18 cellular contexts compared by ENCODE assay signal in genomic region chr22:43974028-43974545, GRCh38. TPM values are rescaled to one million over a fixed set of nuclear protein-coding genes. Genes with fewer than 3 reads are reported as not detected.
DNase-seq lines count a peak whose midpoint lies in the region; ATAC-seq and TF ChIP-seq lines count a peak whose summit lies in the region.
"Had no signal": no experiment of that assay in that cellular context is flagged by ENCODE, and none has a peak within 500 bp of the region (broad histone marks: within the 10 kb centered on the region; RNA-seq: fewer than 3 reads in every experiment).

No MANE protein-coding gene starts in this region.

- H2AFZ ChIP-seq in GM23338 = no peak overlapping the region
- H2AFZ ChIP-seq: GM23248 had no signal

- H3K4me3 ChIP-seq in GM23338 = no peak overlapping the region
- H3K4me3 ChIP-seq: BLaER1 treated with 17β-estradiol and CSF1 and Interleukin-3, amounts not matched to agents 10 nM and 100 nM; GM12878; GM23248 had no signal

- peaks cover 16% of the 10 kb centered on the region; the same call in 1 of the 2 replicates for H3K36me3 ChIP-seq in GM23338 (ENCODE audit: insufficient read depth)

- H3K9me2 ChIP-seq in GM23338 (ENCODE audit: insufficient read depth) = no peaks in the 10 kb centered on the region

- peak overlapping the region; percentile 72 for H3K27ac Mint-ChIP-seq in GM23338
- peak overlapping the region; percentile 44 for H3K27ac Mint-ChIP-seq in activated T-helper 1 cell treated with anti-CD3 and anti-CD28 coated beads, Interleukin-12 subunit alpha, Interleukin-12 subunit beta, Interleukin-2, Interleukin-4 antibody, amounts not matched to agents 30 ng/mL and 10 ng/mL and 1 ng/mL, durations not matched to agents 14 hours and 24 hours and 36 hours
- no peak overlapping the region for H3K27ac Mint-ChIP-seq in activated naive CD4-positive, alpha-beta T cell treated with anti-CD3 and anti-CD28 coated beads for 36 hours
- H3K27ac Mint-ChIP-seq: B cell; CD8-positive, alpha-beta T cell; IgD-negative memory B cell had no signal

- H3K79me2 ChIP-seq in GM23338 (replicated peaks; ENCODE audit: insufficient read depth) = no peaks in the 10 kb centered on the region

- no peak overlapping the region for H3K4me3 Mint-ChIP-seq in GM23338
- no peak overlapping the region for H3K4me3 Mint-ChIP-seq in activated T-helper 1 cell treated with anti-CD3 and anti-CD28 coated beads, Interleukin-12 subunit alpha, Interleukin-12 subunit beta, Interleukin-2, Interleukin-4 antibody, amounts not matched to agents 30 ng/mL and 10 ng/mL and 1 ng/mL, durations not matched to agents 14 hours and 24 hours and 36 hours
- no peak overlapping the region for H3K4me3 Mint-ChIP-seq in activated naive CD4-positive, alpha-beta T cell treated with anti-CD3 and anti-CD28 coated beads for 36 hours
- H3K4me3 Mint-ChIP-seq: B cell; CD8-positive, alpha-beta T cell; IgD-negative memory B cell had no signal

- H3K9me3 Mint-ChIP-seq in GM23338 = no peaks in the 10 kb centered on the region
- no peaks in the 10 kb centered on the region for H3K9me3 Mint-ChIP-seq in activated T-helper 1 cell treated with anti-CD3 and anti-CD28 coated beads, Interleukin-12 subunit alpha, Interleukin-12 subunit beta, Interleukin-2, Interleukin-4 antibody, amounts not matched to agents 30 ng/mL and 10 ng/mL and 1 ng/mL, durations not matched to agents 14 hours and 24 hours and 36 hours
- no peaks in the 10 kb centered on the region for H3K9me3 Mint-ChIP-seq in activated naive CD4-positive, alpha-beta T cell treated with anti-CD3 and anti-CD28 coated beads for 36 hours
- H3K9me3 Mint-ChIP-seq: CD8-positive, alpha-beta T cell; IgD-negative memory B cell had no signal

- no peak overlapping the region for H3K4me2 ChIP-seq in GM23338
- H3K4me2 ChIP-seq: BLaER1 treated with 17β-estradiol and CSF1 and Interleukin-3, amounts not matched to agents 10 nM and 100 nM had no signal

- no peak for DNase-seq in GM23338 (ENCODE audit: low spot score)
- DNase-seq in activated T-helper 1 cell treated with anti-CD3 and anti-CD28 coated beads, Interleukin-12 subunit alpha, Interleukin-12 subunit beta, Interleukin-2, Interleukin-4 antibody, amounts not matched to agents 30 ng/mL and 10 ng/mL and 1 ng/mL, durations not matched to agents 14 hours and 24 hours and 36 hours (ENCODE audit: low spot score) = no peak
- peak; percentile 31 for DNase-seq in islet precursor cell
- peak; percentile 40 for DNase-seq in sciatic nerve (ENCODE audit: low spot score)
- DNase-seq in NCI-H2107 treated with DMSO at 0.1 percent for 48 hours (lab: John Stamatoyannopoulos, UW; ENCODE audit: unreplicated experiment) = no peak
- DNase-seq in NCI-H2196 (lab: John Stamatoyannopoulos, UW; ENCODE audit: unreplicated experiment) = no peak
- no peak for DNase-seq in activated naive CD4-positive, alpha-beta T cell treated with anti-CD3 and anti-CD28 coated beads for 36 hours
- DNase-seq: Calu3; CD8-positive, alpha-beta T cell; DMS79 treated with DMSO at 0.1 percent for 48 hours; GF-D8; GM23248; HCEC 1CT had no signal

- no peaks in the 10 kb centered on the region for H3F3A ChIP-seq in GM23338 (replicated peaks; ENCODE audit: low read depth)

- CTCF ChIA-PET in activated naive CD4-positive, alpha-beta T cell treated with anti-CD3 and anti-CD28 coated beads for 36 hours (lab: Charles Lee) = interaction anchor here (2.1 kb wide), 1 partner anchor 28 kb away, joined by 9 read pairs; no protein-coding TSS in a partner anchor

- ATAC-seq in GM23338 (no peak), sciatic nerve (no peak)
- ATAC-seq: CD8-positive, alpha-beta T cell; GM12878; HepG2 had no signal

- TF ChIP-seq CTCF in GM23338 (conservative IDR thresholded peaks at IDR 0.05; ENCODE audit: low read depth in 2 of 2) = no peak

- H3K36me3 Mint-ChIP-seq in GM23338 (ENCODE audit: low read depth) = peaks cover 65% of the 10 kb centered on the region
- peaks cover 33% of the 10 kb centered on the region for H3K36me3 Mint-ChIP-seq in activated T-helper 1 cell treated with anti-CD3 and anti-CD28 coated beads, Interleukin-12 subunit alpha, Interleukin-12 subunit beta, Interleukin-2, Interleukin-4 antibody, amounts not matched to agents 30 ng/mL and 10 ng/mL and 1 ng/mL, durations not matched to agents 14 hours and 24 hours and 36 hours (ENCODE audit: low read depth)
- peaks cover 33% of the 10 kb centered on the region for H3K36me3 Mint-ChIP-seq in activated naive CD4-positive, alpha-beta T cell treated with anti-CD3 and anti-CD28 coated beads for 36 hours (ENCODE audit: low read depth)

- intact Hi-C loops in activated T-helper 1 cell treated with anti-CD3 and anti-CD28 coated beads, Interleukin-12 subunit alpha, Interleukin-12 subunit beta, Interleukin-2, Interleukin-4 antibody, amounts not matched to agents 30 ng/mL and 10 ng/mL and 1 ng/mL, durations not matched to agents 14 hours and 24 hours and 36 hours (cut with micrococcal nuclease) = no loop called here
- intact Hi-C loops in sciatic nerve (cut with DNase I) = no loop called here
- intact Hi-C loops in activated naive CD4-positive, alpha-beta T cell treated with anti-CD3 and anti-CD28 coated beads for 36 hours (cut with micrococcal nuclease) = no loop called here

- no peaks in the 10 kb centered on the region; the same call in 1 of the 2 replicates for H4K20me1 ChIP-seq in GM23338 (replicated peaks; ENCODE audit: insufficient read depth)

- H3K4me1 ChIP-seq in GM23338 (ENCODE audit: insufficient read depth) = no peaks in the 10 kb centered on the region
- H3K4me1 ChIP-seq: BLaER1 treated with 17β-estradiol and CSF1 and Interleukin-3, amounts not matched to agents 10 nM and 100 nM had no signal

- H3K27ac ChIP-seq in GM23338 (ENCODE audit: low read depth) = no peak overlapping the region
- H3K27ac ChIP-seq: BLaER1 treated with 17β-estradiol and CSF1 and Interleukin-3, amounts not matched to agents 10 nM and 100 nM; GM23248 had no signal

- no peaks in the 10 kb centered on the region for H3K27me3 ChIP-seq in GM23338 (ENCODE audit: insufficient read depth)
- H3K27me3 ChIP-seq: BLaER1 treated with 17β-estradiol and CSF1 and Interleukin-3, amounts not matched to agents 10 nM and 100 nM had no signal

- H3K27me3 Mint-ChIP-seq in GM23338 (ENCODE audit: insufficient read depth, low read depth, poor library complexity) = peaks cover 2% of the 10 kb centered on the region
- no peaks in the 10 kb centered on the region for H3K27me3 Mint-ChIP-seq in activated T-helper 1 cell treated with anti-CD3 and anti-CD28 coated beads, Interleukin-12 subunit alpha, Interleukin-12 subunit beta, Interleukin-2, Interleukin-4 antibody, amounts not matched to agents 30 ng/mL and 10 ng/mL and 1 ng/mL, durations not matched to agents 14 hours and 24 hours and 36 hours (ENCODE audit: insufficient read depth)
- no peaks in the 10 kb centered on the region for H3K27me3 Mint-ChIP-seq in activated naive CD4-positive, alpha-beta T cell treated with anti-CD3 and anti-CD28 coated beads for 36 hours (ENCODE audit: low read depth)
- H3K27me3 Mint-ChIP-seq: B cell, IgD-negative memory B cell had no signal

- no peaks in the 10 kb centered on the region for H3K4me1 Mint-ChIP-seq in GM23338
- H3K4me1 Mint-ChIP-seq in activated T-helper 1 cell treated with anti-CD3 and anti-CD28 coated beads, Interleukin-12 subunit alpha, Interleukin-12 subunit beta, Interleukin-2, Interleukin-4 antibody, amounts not matched to agents 30 ng/mL and 10 ng/mL and 1 ng/mL, durations not matched to agents 14 hours and 24 hours and 36 hours (ENCODE audit: low read depth) = no peaks in the 10 kb centered on the region
- no peaks in the 10 kb centered on the region for H3K4me1 Mint-ChIP-seq in activated naive CD4-positive, alpha-beta T cell treated with anti-CD3 and anti-CD28 coated beads for 36 hours (ENCODE audit: low read depth)
- H3K4me1 Mint-ChIP-seq: B cell had no signal

TF ChIP-seq in GM23338, 12 proteins besides CTCF, POLR2A, EP300 and RAD21 (continues in another document):
- TF ChIP-seq ZNF114 (CRISPR knock-in tag; IDR thresholded peaks at IDR 0.05) = no peak

RNA-seq across cellular contexts. Expression of gene SAMM50, which starts 18.8 kb away (rescaled TPM):
- 58.6 and 68.0 TPM in 2 replicates for total RNA-seq in GM23338 (2014; rRNA removed; shearing (Covaris generic))
- polyA plus RNA-seq in GM23338 (2016; fragmentation: Nextera tagmentation; extraction: Ambion mirVana) = 49.6 and 60.3 TPM in 2 replicates
- total RNA-seq in activated T-helper 1 cell treated with anti-CD3 and anti-CD28 coated beads, Interleukin-12 subunit alpha, Interleukin-12 subunit beta, Interleukin-2, Interleukin-4 antibody, amounts not matched to agents 30 ng/mL and 10 ng/mL and 1 ng/mL, durations not matched to agents 14 hours and 24 hours and 36 hours = 60.6 and 63.0 TPM in 2 replicates
- total RNA-seq in sciatic nerve = 28.0 TPM
- total RNA-seq in activated naive CD4-positive, alpha-beta T cell treated with anti-CD3 and anti-CD28 coated beads for 36 hours = 10 to 100 TPM; 35.9 to 37.8 TPM

RNA-seq across cellular contexts. Expression of gene PARVB, which starts 50.0 kb away (rescaled TPM):
- total RNA-seq in GM23338 (2014; rRNA removed; shearing (Covaris generic)) = 7.7 and 15.5 TPM in 2 replicates
- polyA plus RNA-seq in GM23338 (2016; fragmentation: Nextera tagmentation; extraction: Ambion mirVana) = 4.0 and 4.3 TPM in 2 replicates
- total RNA-seq in activated T-helper 1 cell treated with anti-CD3 and anti-CD28 coated beads, Interleukin-12 subunit alpha, Interleukin-12 subunit beta, Interleukin-2, Interleukin-4 antibody, amounts not matched to agents 30 ng/mL and 10 ng/mL and 1 ng/mL, durations not matched to agents 14 hours and 24 hours and 36 hours = 91.6 and 91.7 TPM in 2 replicates
- 38.2 TPM for total RNA-seq in sciatic nerve
- 10 to 100 TPM; 37.2 to 37.6 TPM for total RNA-seq in activated naive CD4-positive, alpha-beta T cell treated with anti-CD3 and anti-CD28 coated beads for 36 hours

RNA-seq across cellular contexts. Expression of gene PNPLA3, which starts 50.5 kb away (rescaled TPM):
- 17.3 and 23.4 TPM in 2 replicates for total RNA-seq in GM23338 (2014; rRNA removed; shearing (Covaris generic))
- polyA plus RNA-seq in GM23338 (2016; fragmentation: Nextera tagmentation; extraction: Ambion mirVana) = 16.2 and 17.7 TPM in 2 replicates
- total RNA-seq in activated T-helper 1 cell treated with anti-CD3 and anti-CD28 coated beads, Interleukin-12 subunit alpha, Interleukin-12 subunit beta, Interleukin-2, Interleukin-4 antibody, amounts not matched to agents 30 ng/mL and 10 ng/mL and 1 ng/mL, durations not matched to agents 14 hours and 24 hours and 36 hours = 0.86 and 1.6 TPM in 2 replicates
- 7.8 TPM for total RNA-seq in sciatic nerve
- under 1 TPM; 0.29 to 0.77 TPM for total RNA-seq in activated naive CD4-positive, alpha-beta T cell treated with anti-CD3 and anti-CD28 coated beads for 36 hours
- total RNA-seq: B cell; CD8-positive, alpha-beta T cell; GM12878 had no signal
- polyA plus RNA-seq: IgD-negative memory B cell had no signal

Comparison
In these comparisons a context has a peak if more than half of its experiments do, and no peak if none do; other contexts are left out.
1. DNase-seq: peak in islet precursor cell (single experiment) and sciatic nerve (single experiment); none in GM23338 (single experiment), activated T-helper 1 cell treated with anti-CD3 and anti-CD28 coated beads, Interleukin-12 subunit alpha, Interleukin-12 subunit beta, Interleukin-2, Interleukin-4 antibody, amounts not matched to agents 30 ng/mL and 10 ng/mL and 1 ng/mL, durations not matched to agents 14 hours and 24 hours and 36 hours (single experiment), NCI-H2107 treated with DMSO at 0.1 percent for 48 hours (single experiment), NCI-H2196 (single experiment) and activated naive CD4-positive, alpha-beta T cell treated with anti-CD3 and anti-CD28 coated beads for 36 hours (single experiment).